Comparison of ENCODE assay signal across 8 cellular contexts in the genomic region with DNA sequence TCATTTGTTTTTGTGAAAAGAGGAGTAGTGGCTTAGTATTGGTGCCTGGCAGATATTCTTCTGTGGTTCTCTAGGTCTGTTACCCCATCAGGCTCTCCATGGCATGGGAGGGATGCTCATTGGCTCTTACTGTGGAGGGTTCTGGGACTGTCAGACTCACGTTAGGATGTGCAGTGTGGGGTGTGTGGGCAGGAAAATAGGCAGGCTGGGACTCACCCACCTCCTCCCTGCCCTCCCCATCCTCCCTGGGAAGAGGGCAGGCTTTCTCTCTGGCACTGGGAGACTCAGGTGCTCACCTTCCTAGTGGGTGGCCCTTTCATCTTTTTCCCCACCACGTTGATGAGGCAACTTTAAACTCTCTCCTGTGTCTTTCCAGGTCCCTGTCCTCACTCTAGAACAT. TPM values are rescaled to one million over a fixed set of nuclear protein-coding genes. Genes with fewer than 3 reads are reported as not detected.
"Had no signal": no experiment of that assay in that cellular context is flagged by ENCODE, and none has a peak within 500 bp of the region (broad histone marks: within the 10 kb centered on the region; RNA-seq: fewer than 3 reads in every experiment).

No MANE protein-coding gene starts in this region.

- H3K27ac ChIP-seq: HL-60 had no signal

- H3K4me3 ChIP-seq: GM23338 had no signal

- DNase-seq: H9, HCEC 1CT, HFFc6, KBM-7 had no signal

- H3K4me2 ChIP-seq: GM23338 had no signal

- H2AFZ ChIP-seq: GM23338 had no signal

- ATAC-seq: GM23338, HepG2 had no signal

RNA-seq across cellular contexts. Expression of a gene that starts 44.2 kb away (rescaled TPM):
- polyA plus RNA-seq: GM23338, HepG2, IgD-negative memory B cell had no signal
